In the genomic region with DNA sequence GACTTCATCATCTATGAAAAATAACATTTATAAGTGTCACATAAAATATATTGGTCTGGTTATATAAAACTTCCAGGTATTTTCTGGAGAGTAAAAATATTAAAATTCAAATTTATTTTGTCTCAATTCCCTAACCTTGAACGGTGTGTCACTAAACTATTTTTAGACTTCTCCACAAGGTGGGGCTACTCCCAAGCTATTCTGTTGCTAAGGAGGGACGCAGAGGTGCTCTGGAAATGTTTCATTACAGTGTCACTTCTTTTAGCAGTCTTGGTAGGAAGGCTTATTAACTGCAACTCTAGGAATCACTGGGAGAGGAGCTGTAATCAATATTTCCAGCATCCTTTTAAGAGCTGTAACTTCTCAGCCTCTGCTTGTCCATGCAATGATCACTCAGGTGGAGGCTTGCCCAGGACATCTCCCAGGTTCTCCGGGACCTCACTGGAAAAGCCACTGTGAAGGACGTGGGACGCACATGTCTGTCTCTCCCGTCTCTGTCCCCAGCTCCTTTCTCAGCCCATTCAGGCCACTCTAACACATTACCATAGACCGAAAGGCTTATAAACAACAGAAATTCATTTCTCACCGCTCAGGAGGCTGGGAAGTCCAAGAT, we compare ENCODE assay signal across 1 cellular context.
TF ChIP-seq lines count a peak whose summit lies in the region.

No MANE protein-coding gene starts in this region.

TF ChIP-seq in GM23338, 12 proteins besides CTCF, POLR2A, EP300 and RAD21 (continued from another document):
- TF ChIP-seq, protein P1, sequence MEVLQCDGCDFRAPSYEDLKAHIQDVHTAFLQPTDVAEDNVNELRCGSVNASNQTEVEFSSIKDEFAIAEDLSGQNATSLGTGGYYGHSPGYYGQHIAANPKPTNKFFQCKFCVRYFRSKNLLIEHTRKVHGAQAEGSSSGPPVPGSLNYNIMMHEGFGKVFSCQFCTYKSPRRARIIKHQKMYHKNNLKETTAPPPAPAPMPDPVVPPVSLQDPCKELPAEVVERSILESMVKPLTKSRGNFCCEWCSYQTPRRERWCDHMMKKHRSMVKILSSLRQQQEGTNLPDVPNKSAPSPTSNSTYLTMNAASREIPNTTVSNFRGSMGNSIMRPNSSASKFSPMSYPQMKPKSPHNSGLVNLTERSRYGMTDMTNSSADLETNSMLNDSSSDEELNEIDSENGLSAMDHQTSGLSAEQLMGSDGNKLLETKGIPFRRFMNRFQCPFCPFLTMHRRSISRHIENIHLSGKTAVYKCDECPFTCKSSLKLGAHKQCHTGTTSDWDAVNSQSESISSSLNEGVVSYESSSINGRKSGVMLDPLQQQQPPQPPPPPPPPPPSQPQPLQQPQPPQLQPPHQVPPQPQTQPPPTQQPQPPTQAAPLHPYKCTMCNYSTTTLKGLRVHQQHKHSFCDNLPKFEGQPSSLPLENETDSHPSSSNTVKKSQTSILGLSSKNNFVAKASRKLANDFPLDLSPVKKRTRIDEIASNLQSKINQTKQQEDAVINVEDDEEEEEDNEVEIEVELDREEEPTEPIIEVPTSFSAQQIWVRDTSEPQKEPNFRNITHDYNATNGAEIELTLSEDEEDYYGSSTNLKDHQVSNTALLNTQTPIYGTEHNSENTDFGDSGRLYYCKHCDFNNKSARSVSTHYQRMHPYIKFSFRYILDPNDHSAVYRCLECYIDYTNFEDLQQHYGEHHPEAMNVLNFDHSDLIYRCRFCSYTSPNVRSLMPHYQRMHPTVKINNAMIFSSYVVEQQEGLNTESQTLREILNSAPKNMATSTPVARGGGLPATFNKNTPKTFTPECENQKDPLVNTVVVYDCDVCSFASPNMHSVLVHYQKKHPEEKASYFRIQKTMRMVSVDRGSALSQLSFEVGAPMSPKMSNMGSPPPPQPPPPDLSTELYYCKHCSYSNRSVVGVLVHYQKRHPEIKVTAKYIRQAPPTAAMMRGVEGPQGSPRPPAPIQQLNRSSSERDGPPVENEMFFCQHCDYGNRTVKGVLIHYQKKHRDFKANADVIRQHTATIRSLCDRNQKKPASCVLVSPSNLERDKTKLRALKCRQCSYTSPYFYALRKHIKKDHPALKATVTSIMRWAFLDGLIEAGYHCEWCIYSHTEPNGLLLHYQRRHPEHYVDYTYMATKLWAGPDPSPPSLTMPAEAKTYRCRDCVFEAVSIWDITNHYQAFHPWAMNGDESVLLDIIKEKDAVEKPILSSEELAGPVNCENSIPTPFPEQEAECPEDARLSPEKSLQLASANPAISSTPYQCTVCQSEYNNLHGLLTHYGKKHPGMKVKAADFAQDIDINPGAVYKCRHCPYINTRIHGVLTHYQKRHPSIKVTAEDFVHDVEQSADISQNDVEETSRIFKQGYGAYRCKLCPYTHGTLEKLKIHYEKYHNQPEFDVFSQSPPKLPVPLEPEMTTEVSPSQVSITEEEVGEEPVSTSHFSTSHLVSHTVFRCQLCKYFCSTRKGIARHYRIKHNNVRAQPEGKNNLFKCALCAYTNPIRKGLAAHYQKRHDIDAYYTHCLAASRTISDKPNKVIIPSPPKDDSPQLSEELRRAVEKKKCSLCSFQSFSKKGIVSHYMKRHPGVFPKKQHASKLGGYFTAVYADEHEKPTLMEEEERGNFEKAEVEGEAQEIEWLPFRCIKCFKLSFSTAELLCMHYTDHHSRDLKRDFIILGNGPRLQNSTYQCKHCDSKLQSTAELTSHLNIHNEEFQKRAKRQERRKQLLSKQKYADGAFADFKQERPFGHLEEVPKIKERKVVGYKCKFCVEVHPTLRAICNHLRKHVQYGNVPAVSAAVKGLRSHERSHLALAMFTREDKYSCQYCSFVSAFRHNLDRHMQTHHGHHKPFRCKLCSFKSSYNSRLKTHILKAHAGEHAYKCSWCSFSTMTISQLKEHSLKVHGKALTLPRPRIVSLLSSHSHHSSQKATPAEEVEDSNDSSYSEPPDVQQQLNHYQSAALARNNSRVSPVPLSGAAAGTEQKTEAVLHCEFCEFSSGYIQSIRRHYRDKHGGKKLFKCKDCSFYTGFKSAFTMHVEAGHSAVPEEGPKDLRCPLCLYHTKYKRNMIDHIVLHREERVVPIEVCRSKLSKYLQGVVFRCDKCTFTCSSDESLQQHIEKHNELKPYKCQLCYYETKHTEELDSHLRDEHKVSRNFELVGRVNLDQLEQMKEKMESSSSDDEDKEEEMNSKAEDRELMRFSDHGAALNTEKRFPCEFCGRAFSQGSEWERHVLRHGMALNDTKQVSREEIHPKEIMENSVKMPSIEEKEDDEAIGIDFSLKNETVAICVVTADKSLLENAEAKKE (CRISPR knock-in tag; IDR thresholded peaks at IDR 0.05): no peak
- no peak for TF ChIP-seq REST (IDR thresholded peaks at IDR 0.05; ENCODE audit: unreplicated experiment)
- no peak for TF ChIP-seq EZH2 (IDR thresholded peaks at IDR 0.05; ENCODE audit: low read depth, unreplicated experiment)
- TF ChIP-seq NANOG (IDR thresholded peaks at IDR 0.05; ENCODE audit: borderline replicate concordance): no peak
- no peak for TF ChIP-seq CREB1 (CRISPR knock-in tag; IDR thresholded peaks at IDR 0.05; ENCODE audit: low read depth)
- TF ChIP-seq ZNF331 (CRISPR knock-in tag; IDR thresholded peaks at IDR 0.05; ENCODE audit: low read depth): no peak
- TF ChIP-seq JUNB (IDR thresholded peaks at IDR 0.05; ENCODE audit: unreplicated experiment): no peak
- TF ChIP-seq, protein P2, sequence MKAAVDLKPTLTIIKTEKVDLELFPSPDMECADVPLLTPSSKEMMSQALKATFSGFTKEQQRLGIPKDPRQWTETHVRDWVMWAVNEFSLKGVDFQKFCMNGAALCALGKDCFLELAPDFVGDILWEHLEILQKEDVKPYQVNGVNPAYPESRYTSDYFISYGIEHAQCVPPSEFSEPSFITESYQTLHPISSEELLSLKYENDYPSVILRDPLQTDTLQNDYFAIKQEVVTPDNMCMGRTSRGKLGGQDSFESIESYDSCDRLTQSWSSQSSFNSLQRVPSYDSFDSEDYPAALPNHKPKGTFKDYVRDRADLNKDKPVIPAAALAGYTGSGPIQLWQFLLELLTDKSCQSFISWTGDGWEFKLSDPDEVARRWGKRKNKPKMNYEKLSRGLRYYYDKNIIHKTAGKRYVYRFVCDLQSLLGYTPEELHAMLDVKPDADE (IDR thresholded peaks at IDR 0.05): no peak
- no peak for TF ChIP-seq EZH2phosphoT487 (IDR thresholded peaks at IDR 0.05; ENCODE audit: unreplicated experiment)
